8 cellular contexts compared by ENCODE assay signal in genomic region chr14:74302634-74303569, GRCh38. TPM values are rescaled to one million over a fixed set of nuclear protein-coding genes. Genes with fewer than 3 reads are reported as not detected.
DNase-seq lines count a peak whose midpoint lies in the region; ATAC-seq lines count a peak whose summit lies in the region.

Gene ABCD4 (minus strand): TSS chr14:74302934. CDS start chr14:74302912, 22 bp downstream.

- no peak within 1 kb of the TSS for H2BK12ac ChIP-seq in mesenchymal stem cell (ENCODE audit: low read length in 2 of 2)

- peaks cover 8% of the 10 kb centered on the region for H3K79me1 ChIP-seq in mesenchymal stem cell (replicated peaks; ENCODE audit: low read length, poor library complexity, severe bottlenecking)

- peaks cover 7% of the 10 kb centered on the region for H3K4me1 ChIP-seq in mesenchymal stem cell (ENCODE audit: control insufficient read depth, insufficient read depth, low read depth, low read length)

- DNase-seq in COR-L47 (lab: John Stamatoyannopoulos, UW) (peak; percentile 89), HS-5 (ENCODE audit: low read depth) (peak; percentile 69), NOMO-1 (lab: John Stamatoyannopoulos, UW; ENCODE audit: unreplicated experiment in 2 of 2) (peak; percentile 90 to 92), mesenchymal stem cell (peak; percentile 91)
- peak; percentile 78 to 81 (median 80) for DNase-seq in effector memory CD8-positive, alpha-beta T cell
- DNase-seq in stimulated activated CD8-positive, alpha-beta memory T cell treated with anti-CD3 and anti-CD28 coated beads, Interleukin-12 subunit alpha, Interleukin-12 subunit beta, amount 100 ng/mL, for 4 hours (ENCODE audit: low read depth), result peak; percentile 74

- peak within 1 kb of the TSS; percentile 22 for H2BK120ac ChIP-seq in mesenchymal stem cell (ENCODE audit: low read depth, low read length)

- peak within 1 kb of the TSS; percentile 49 for H3K27ac ChIP-seq in mesenchymal stem cell (ENCODE audit: low read length, poor library complexity, severe bottlenecking)

- no peak within 1 kb of the TSS for H3K23ac ChIP-seq in mesenchymal stem cell (ENCODE audit: low read length in 2 of 2)

- peak; percentile 76 for ATAC-seq in GM19468 (IDR thresholded peaks at IDR 0.05; ENCODE audit: extremely low read depth, unreplicated experiment)
- ATAC-seq in effector memory CD8-positive, alpha-beta T cell (replicated peaks), result peak; percentile 91

- H2AK5ac ChIP-seq in mesenchymal stem cell (ENCODE audit: low read length, severe bottlenecking), result no peak within 1 kb of the TSS

- no peaks in the 10 kb centered on the region for H3K9me3 ChIP-seq in mesenchymal stem cell (ENCODE audit: control insufficient read depth, low read length)

- peak within 1 kb of the TSS; percentile 80 for H2AFZ ChIP-seq in mesenchymal stem cell (ENCODE audit: low read depth, low read length)

- peak within 1 kb of the TSS; percentile 78 for H3K4me2 ChIP-seq in mesenchymal stem cell (ENCODE audit: low read length, poor library complexity, severe bottlenecking)

- POLR2A ChIA-PET in activated CD8-positive, alpha-beta memory T cell treated with anti-CD3 and anti-CD28 coated beads for 36 hours (lab: Charles Lee), result interaction anchor here (0.5 to 0.6 kb wide), 3 partner anchors 14 to 733 kb away, joined by 3 to 5 read pairs (median 3); partner anchors contain the start of gene RPS6KL1

- H3K4ac ChIP-seq in mesenchymal stem cell (ENCODE audit: low read depth in 1 of 2, low read length in 2 of 2), result peak within 1 kb of the TSS in 1 of 2 experiments; percentile 60

- H3K27ac Mint-ChIP-seq in effector memory CD8-positive, alpha-beta T cell, result peak within 1 kb of the TSS; percentile 89 to 98

- peak within 1 kb of the TSS; percentile 58 for H4K91ac ChIP-seq in mesenchymal stem cell (ENCODE audit: low read length)

- H4K8ac ChIP-seq in mesenchymal stem cell (ENCODE audit: low read length), result peak within 1 kb of the TSS; percentile 87

- no peak within 1 kb of the TSS for H2BK5ac ChIP-seq in mesenchymal stem cell (ENCODE audit: low read depth, low read length, poor library complexity, severe bottlenecking)

- H2BK15ac ChIP-seq in mesenchymal stem cell (ENCODE audit: low read depth, poor library complexity, severe bottlenecking), result peak within 1 kb of the TSS; percentile 85

- H3K4me3 Mint-ChIP-seq in effector memory CD8-positive, alpha-beta T cell, result peak within 1 kb of the TSS; percentile 90 to 100

- CTCF ChIA-PET in activated CD8-positive, alpha-beta memory T cell treated with anti-CD3 and anti-CD28 coated beads for 36 hours (lab: Charles Lee), result no interaction called here

- H3K18ac ChIP-seq in mesenchymal stem cell (ENCODE audit: low read depth in 1 of 2, low read length in 2 of 2), result peak within 1 kb of the TSS; percentile 50 to 96

- H3K9me3 Mint-ChIP-seq in effector memory CD8-positive, alpha-beta T cell, result no peaks in the 10 kb centered on the region

- peaks cover 8 to 11% of the 10 kb centered on the region in 2 experiments for H3K36me3 ChIP-seq in mesenchymal stem cell (ENCODE audit: control insufficient read depth in 1 of 2, insufficient read depth in 2 of 2, low read depth in 1 of 2, low read length in 2 of 2)

- H3K36me3 Mint-ChIP-seq in effector memory CD8-positive, alpha-beta T cell (ENCODE audit: insufficient read depth), result peaks cover 29% of the 10 kb centered on the region

- WGBS in mesenchymal stem cell, result 18% methylated on average over 39 of the region's 61 CpGs

- H3K27me3 ChIP-seq in mesenchymal stem cell (ENCODE audit: control insufficient read depth in 1 of 2, insufficient read depth in 1 of 2, low read length in 2 of 2), result no peaks in the 10 kb centered on the region

- H3K4me3 ChIP-seq in mesenchymal stem cell (ENCODE audit: insufficient read depth in 1 of 2, low read depth in 1 of 2, low read length in 2 of 2), result peak within 1 kb of the TSS; percentile 90 to 92

- H3K9ac ChIP-seq in mesenchymal stem cell (ENCODE audit: low read length), result peak within 1 kb of the TSS; percentile 93

- H3K14ac ChIP-seq in mesenchymal stem cell (ENCODE audit: low read length in 2 of 2), result peak within 1 kb of the TSS in 1 of 2 experiments; percentile 3

- no peaks in the 10 kb centered on the region for H3K27me3 Mint-ChIP-seq in effector memory CD8-positive, alpha-beta T cell

- H3K4me1 Mint-ChIP-seq in effector memory CD8-positive, alpha-beta T cell (ENCODE audit: low read depth in 2 of 2), result peaks cover 29 to 32% of the 10 kb centered on the region in 2 donors

RNA-seq across cellular contexts. Expression of gene ABCD4, which starts in this region (rescaled TPM):
- 10 to 100 TPM; 42.0 to 44.3 TPM for total RNA-seq in activated CD8-positive, alpha-beta memory T cell treated with anti-CD3 and anti-CD28 coated beads for 36 hours
- 16.6 TPM for polyA plus RNA-seq in mesenchymal stem cell (2013, experiment 1 of 2)
- polyA plus RNA-seq in mesenchymal stem cell (2013, experiment 2 of 2), result 16.4 TPM

Comparison
In these comparisons a context has a peak if more than half of its experiments do, and no peak if none do; other contexts are left out.
1. Peak in every context shown above with its lines: DNase-seq, ATAC-seq, H3K4me3 ChIP-seq and H3K27ac ChIP-seq.